In the genomic region with DNA sequence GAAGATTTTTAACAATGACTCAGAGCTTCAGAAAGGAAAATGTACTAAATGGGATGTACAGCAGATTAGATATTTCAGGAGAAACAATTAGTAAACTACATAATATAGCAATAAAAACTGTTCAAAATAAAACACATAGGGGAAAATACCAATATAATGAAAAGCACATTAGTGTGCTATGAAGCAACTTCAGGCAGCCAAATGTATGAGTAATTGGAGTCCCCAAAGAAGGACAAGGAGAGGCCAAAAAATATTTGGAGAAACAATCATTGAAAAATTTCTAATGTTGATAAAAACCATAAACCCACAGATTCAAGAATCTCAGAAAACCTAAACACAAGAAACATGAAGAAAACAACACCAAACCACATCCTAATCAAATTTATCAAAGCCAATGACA, we compare ENCODE assay signal across 28 cellular contexts.
"Had no signal": no experiment of that assay in that cellular context is flagged by ENCODE, and none has a peak within 500 bp of the region (broad histone marks: within the 10 kb centered on the region; RNA-seq: fewer than 3 reads in every experiment).

No MANE protein-coding gene starts in this region.

- ATAC-seq: left cardiac atrium; left lobe of liver; left ventricle myocardium superior; lower lobe of right lung; naive thymus-derived CD8-positive, alpha-beta T cell; psoas muscle; right lobe of liver; stimulated activated naive B cell treated with anti-CD40 and anti-IgM and Interleukin-4, amounts not matched to agents 10 μg/mL and 1 μg/mL and 100 μg/mL, for 72 hours; stimulated activated naive CD8-positive, alpha-beta T cell treated with anti-CD3 and anti-CD28 coated beads, Interleukin-15, Interleukin-2, amounts not matched to agents 100 U/mL and 50 U/mL, for 24 hours had no signal

- H3K4me3 ChIP-seq: hepatocyte, lower lobe of right lung, psoas muscle, right lobe of liver, stomach, testis, thyroid gland, transverse colon, upper lobe of left lung, vagina had no signal

- H3K4me1 Mint-ChIP-seq: naive thymus-derived CD8-positive, alpha-beta T cell; neural crest cell; stimulated activated naive B cell treated with anti-CD40 and anti-IgM and Interleukin-4, amounts not matched to agents 10 μg/mL and 1 μg/mL and 100 μg/mL, for 72 hours had no signal

- H3K4me3 Mint-ChIP-seq: naive thymus-derived CD8-positive, alpha-beta T cell; nephron; neural crest cell; stimulated activated naive B cell treated with anti-CD40 and anti-IgM and Interleukin-4, amounts not matched to agents 10 μg/mL and 1 μg/mL and 100 μg/mL, for 72 hours had no signal

- DNase-seq: islet precursor cell; kidney glomerular epithelial cell; left cardiac atrium; left ventricle myocardium superior; lower lobe of right lung; mammary epithelial cell; mesenchymal stem cell; naive thymus-derived CD8-positive, alpha-beta T cell; nucleus accumbens; psoas muscle; right lobe of liver; stimulated activated CD4-positive, alpha-beta T cell treated with anti-CD3 and anti-CD28 coated beads, Interleukin-12 subunit alpha, Interleukin-12 subunit beta, amount 100 ng/mL, for 4 hours; stimulated activated CD4-positive, alpha-beta T cell treated with anti-CD3 and anti-CD28 coated beads, Interleukin-15, amount 100 ng/mL, for 24 hours; stimulated activated CD4-positive, alpha-beta T cell treated with anti-CD3 and anti-CD28 coated beads, Interleukin-2, amount 100 ng/mL, for 24 hours; stimulated activated CD4-positive, alpha-beta T cell treated with anti-CD3 and anti-CD28 coated beads, Interleukin-4, amount 100 ng/mL, for 1 hour; stimulated activated naive B cell treated with anti-CD40 and anti-IgM and Interleukin-4, amounts not matched to agents 10 μg/mL and 1 μg/mL and 100 μg/mL, for 72 hours; stimulated activated naive CD8-positive, alpha-beta T cell treated with anti-CD3 and anti-CD28 coated beads, Interleukin-15, Interleukin-2, amounts not matched to agents 100 U/mL and 50 U/mL, for 24 hours; stomach; testis; thyroid gland; transverse colon; upper lobe of left lung had no signal

- H3K4me1 ChIP-seq: lower lobe of right lung, parathyroid adenoma, psoas muscle, right lobe of liver, stomach, testis, thyroid gland, transverse colon, upper lobe of left lung, vagina had no signal

- H3K27ac ChIP-seq: hepatocyte, lower lobe of right lung, parathyroid adenoma, psoas muscle, right lobe of liver, stomach, testis, thyroid gland, transverse colon, upper lobe of left lung, vagina had no signal

- H3K27ac Mint-ChIP-seq: naive thymus-derived CD8-positive, alpha-beta T cell; nephron; stimulated activated naive B cell treated with anti-CD40 and anti-IgM and Interleukin-4, amounts not matched to agents 10 μg/mL and 1 μg/mL and 100 μg/mL, for 72 hours had no signal

- H3K36me3 ChIP-seq: lower lobe of right lung, right lobe of liver, stomach, thyroid gland, transverse colon, upper lobe of left lung, vagina had no signal

- H3K36me3 Mint-ChIP-seq: stimulated activated naive B cell treated with anti-CD40 and anti-IgM and Interleukin-4, amounts not matched to agents 10 μg/mL and 1 μg/mL and 100 μg/mL, for 72 hours had no signal

- H3K27me3 ChIP-seq: hepatocyte, stomach, testis, thyroid gland, transverse colon, upper lobe of left lung, vagina had no signal

- H3K4me2 ChIP-seq: hepatocyte had no signal

- H3K9ac ChIP-seq: parathyroid adenoma had no signal

- H3K79me2 ChIP-seq: hepatocyte, parathyroid adenoma had no signal

- H3K9me3 ChIP-seq: lower lobe of right lung, psoas muscle, right lobe of liver, testis, thyroid gland, transverse colon, upper lobe of left lung, vagina had no signal

- H2AFZ ChIP-seq: hepatocyte, parathyroid adenoma had no signal
